ENCODE assay signal across 36 cellular contexts in genomic region chr3:168834558-168834957, GRCh38.
"Had no signal": no experiment of that assay in that cellular context is flagged by ENCODE, and none has a peak within 500 bp of the region (broad histone marks: within the 10 kb centered on the region; RNA-seq: fewer than 3 reads in every experiment).

No MANE protein-coding gene starts in this region.

- H3K4me1 Mint-ChIP-seq: activated naive CD4-positive, alpha-beta T cell treated with anti-CD3 and anti-CD28 coated beads, Interleukin-2, amount 10 ng/mL, durations not matched to agents 7 days and 5 days; activated naive CD4-positive, alpha-beta T cell treated with anti-CD3 and anti-CD28 coated beads, Interleukin-2, amount 50 U/mL, for 24 hours; activated naive CD8-positive, alpha-beta T cell treated with anti-CD3 and anti-CD28 coated beads for 36 hours; activated naive CD8-positive, alpha-beta T cell treated with anti-CD3 and anti-CD28 coated beads, Interleukin-2, amount 10 ng/mL, durations not matched to agents 7 days and 5 days; activated naive CD8-positive, alpha-beta T cell treated with anti-CD3 and anti-CD28 coated beads, Interleukin-2, amount 50 U/mL, for 24 hours; activated T-helper 17 cell treated with anti-CD3 and anti-CD28 coated beads, Interleukin-2, amount 50 U/mL, for 72 hours; central memory CD8-positive, alpha-beta T cell had no signal

- H3K27me3 Mint-ChIP-seq: activated naive CD4-positive, alpha-beta T cell treated with anti-CD3 and anti-CD28 coated beads, Interleukin-2, amount 10 ng/mL, durations not matched to agents 7 days and 5 days; activated naive CD4-positive, alpha-beta T cell treated with anti-CD3 and anti-CD28 coated beads, Interleukin-2, amount 50 U/mL, for 24 hours; activated naive CD8-positive, alpha-beta T cell treated with anti-CD3 and anti-CD28 coated beads for 36 hours; activated naive CD8-positive, alpha-beta T cell treated with anti-CD3 and anti-CD28 coated beads, Interleukin-2, amount 10 ng/mL, durations not matched to agents 7 days and 5 days; activated naive CD8-positive, alpha-beta T cell treated with anti-CD3 and anti-CD28 coated beads, Interleukin-2, amount 50 U/mL, for 24 hours; activated T-cell treated with anti-CD3 and anti-CD28 coated beads, Interleukin-2, amount 50 U/mL, for 24 hours; activated T-helper 17 cell treated with anti-CD3 and anti-CD28 coated beads, Interleukin-2, amount 50 U/mL, for 72 hours; brain; central memory CD8-positive, alpha-beta T cell had no signal

- DNase-seq: activated effector memory CD4-positive, alpha-beta T cell treated with anti-CD3 and anti-CD28 coated beads, Interleukin-2, amount 50 U/mL, for 16 hours; activated effector memory CD4-positive, alpha-beta T cell treated with Interleukin-2 at 50 U/mL for 16 hours; activated gamma-delta T cell; activated gamma-delta T cell treated with Interleukin-2 at 50 U/mL for 16 hours; activated naive CD4-positive, alpha-beta T cell; activated naive CD4-positive, alpha-beta T cell treated with anti-CD3 and anti-CD28 coated beads, Interleukin-2, amount 10 ng/mL, durations not matched to agents 7 days and 5 days; activated naive CD4-positive, alpha-beta T cell treated with anti-CD3 and anti-CD28 coated beads, Interleukin-2, amount 50 U/mL, for 16 hours; activated naive CD4-positive, alpha-beta T cell treated with Interleukin-2 at 50 U/mL for 16 hours; activated naive CD8-positive, alpha-beta T cell treated with anti-CD3 and anti-CD28 coated beads for 36 hours; activated naive CD8-positive, alpha-beta T cell treated with anti-CD3 and anti-CD28 coated beads, Interleukin-2, amount 10 ng/mL, durations not matched to agents 7 days and 5 days; activated naive CD8-positive, alpha-beta T cell treated with anti-CD3 and anti-CD28 coated beads, Interleukin-2, amount 50 U/mL, for 24 hours; activated T-cell treated with anti-CD3 and anti-CD28 coated beads, Interleukin-2, amount 50 U/mL, for 1 hour; activated T-cell treated with anti-CD3 and anti-CD28 coated beads, Interleukin-2, amount 50 U/mL, for 24 hours; activated T-cell treated with anti-CD3 and anti-CD28 coated beads, Interleukin-2, amount 50 U/mL, for 4 hours; activated T-cell treated with anti-CD3 and anti-CD28 coated beads, Interleukin-2, amount 50 U/mL, for 48 hours; activated T-cell treated with anti-CD3 and anti-CD28 coated beads, Interleukin-2, amount 50 U/mL, for 72 hours; adrenal gland; amniotic stem cell; amygdala; anterior cingulate cortex; aorta; body of pancreas; brain microvascular endothelial cell; caudate nucleus; central memory CD4-positive, alpha-beta T cell; cerebellar nuclear complex had no signal

- H3K27me3 ChIP-seq: adrenal gland, ascending aorta, body of pancreas, brain microvascular endothelial cell, cardiac muscle cell had no signal

- H3K36me3 Mint-ChIP-seq: activated naive CD4-positive, alpha-beta T cell treated with anti-CD3 and anti-CD28 coated beads, Interleukin-2, amount 10 ng/mL, durations not matched to agents 7 days and 5 days; activated naive CD4-positive, alpha-beta T cell treated with anti-CD3 and anti-CD28 coated beads, Interleukin-2, amount 50 U/mL, for 24 hours; activated naive CD4-positive, alpha-beta T cell treated with anti-CD3 and anti-CD28 coated beads, Interleukin-2, amount 50 U/mL, for 72 hours; activated naive CD8-positive, alpha-beta T cell; activated naive CD8-positive, alpha-beta T cell treated with anti-CD3 and anti-CD28 coated beads for 36 hours; activated naive CD8-positive, alpha-beta T cell treated with anti-CD3 and anti-CD28 coated beads, Interleukin-2, amount 10 ng/mL, durations not matched to agents 7 days and 5 days had no signal

- H3K4me1 ChIP-seq: adrenal gland, ascending aorta, body of pancreas had no signal

- H3K4me3 Mint-ChIP-seq: activated naive CD4-positive, alpha-beta T cell treated with anti-CD3 and anti-CD28 coated beads, Interleukin-2, amount 10 ng/mL, durations not matched to agents 7 days and 5 days; activated naive CD4-positive, alpha-beta T cell treated with anti-CD3 and anti-CD28 coated beads, Interleukin-2, amount 50 U/mL, for 24 hours; activated naive CD8-positive, alpha-beta T cell; activated naive CD8-positive, alpha-beta T cell treated with anti-CD3 and anti-CD28 coated beads for 36 hours; activated naive CD8-positive, alpha-beta T cell treated with anti-CD3 and anti-CD28 coated beads, Interleukin-2, amount 10 ng/mL, durations not matched to agents 7 days and 5 days; activated naive CD8-positive, alpha-beta T cell treated with anti-CD3 and anti-CD28 coated beads, Interleukin-2, amount 50 U/mL, for 24 hours; activated T-cell treated with anti-CD3 and anti-CD28 coated beads, Interleukin-2, amount 50 U/mL, for 24 hours; activated T-cell treated with anti-CD3 and anti-CD28 coated beads, Interleukin-2, amount 50 U/mL, for 4 hours; activated T-cell treated with anti-CD3 and anti-CD28 coated beads, Interleukin-2, amount 50 U/mL, for 72 hours; activated T-helper 1 cell treated with anti-CD3 and anti-CD28 coated beads, Interleukin-12 subunit alpha, Interleukin-12 subunit beta, Interleukin-2, Interleukin-4 antibody, amounts not matched to agents 30 ng/mL and 10 ng/mL and 1 ng/mL, durations not matched to agents 14 hours and 24 hours and 36 hours; activated T-helper 17 cell treated with anti-CD3 and anti-CD28 coated beads, Interleukin-2, amount 50 U/mL, for 72 hours; brain; central memory CD8-positive, alpha-beta T cell had no signal

- H3K9me3 Mint-ChIP-seq: activated naive CD4-positive, alpha-beta T cell treated with anti-CD3 and anti-CD28 coated beads, Interleukin-2, amount 10 ng/mL, durations not matched to agents 7 days and 5 days; activated naive CD4-positive, alpha-beta T cell treated with anti-CD3 and anti-CD28 coated beads, Interleukin-2, amount 50 U/mL, for 24 hours; activated naive CD8-positive, alpha-beta T cell treated with anti-CD3 and anti-CD28 coated beads for 36 hours; activated naive CD8-positive, alpha-beta T cell treated with anti-CD3 and anti-CD28 coated beads, Interleukin-2, amount 10 ng/mL, durations not matched to agents 7 days and 5 days; activated naive CD8-positive, alpha-beta T cell treated with anti-CD3 and anti-CD28 coated beads, Interleukin-2, amount 50 U/mL, for 24 hours; activated T-cell treated with anti-CD3 and anti-CD28 coated beads, Interleukin-2, amount 50 U/mL, for 24 hours; activated T-helper 1 cell treated with anti-CD3 and anti-CD28 coated beads, Interleukin-12 subunit alpha, Interleukin-12 subunit beta, Interleukin-2, Interleukin-4 antibody, amounts not matched to agents 30 ng/mL and 10 ng/mL and 1 ng/mL, durations not matched to agents 14 hours and 24 hours and 36 hours; activated T-helper 17 cell treated with anti-CD3 and anti-CD28 coated beads, Interleukin-2, amount 50 U/mL, for 72 hours; activated T-helper 2 cell treated with anti-CD3 and anti-CD28 coated beads, Interferon-gamma antibody, Interleukin-2, Interleukin-4, amounts not matched to agents 10 μg/mL and 5 μg/mL and 100 μg/mL, durations not matched to agents 14 hours and 24 hours and 36 hours; brain had no signal

- H3K9me3 ChIP-seq: adrenal gland, ascending aorta, body of pancreas had no signal

- H3K27ac ChIP-seq: adrenal gland, ascending aorta, body of pancreas, brain microvascular endothelial cell, cardiac muscle cell had no signal

- H3K4me3 ChIP-seq: adrenal gland, ascending aorta, body of pancreas, cardiac muscle cell had no signal

- H3K36me3 ChIP-seq: adrenal gland, ascending aorta, brain microvascular endothelial cell had no signal

- ATAC-seq: activated naive CD4-positive, alpha-beta T cell treated with anti-CD3 and anti-CD28 coated beads, Interleukin-2, amount 50 U/mL, for 72 hours; activated naive CD8-positive, alpha-beta T cell treated with anti-CD3 and anti-CD28 coated beads, Interleukin-2, amount 50 U/mL, for 24 hours; activated T-cell treated with anti-CD3 and anti-CD28 coated beads, Interleukin-2, amount 50 U/mL, for 4 hours; activated T-cell treated with anti-CD3 and anti-CD28 coated beads, Interleukin-2, amount 50 U/mL, for 72 hours; activated T-helper 17 cell treated with anti-CD3 and anti-CD28 coated beads, Interleukin-2, amount 50 U/mL, for 72 hours; body of pancreas had no signal

- H3K27ac Mint-ChIP-seq: activated naive CD4-positive, alpha-beta T cell treated with anti-CD3 and anti-CD28 coated beads, Interleukin-2, amount 10 ng/mL, durations not matched to agents 7 days and 5 days; activated naive CD4-positive, alpha-beta T cell treated with anti-CD3 and anti-CD28 coated beads, Interleukin-2, amount 50 U/mL, for 24 hours; activated naive CD4-positive, alpha-beta T cell treated with anti-CD3 and anti-CD28 coated beads, Interleukin-2, amount 50 U/mL, for 72 hours; activated naive CD8-positive, alpha-beta T cell; activated naive CD8-positive, alpha-beta T cell treated with anti-CD3 and anti-CD28 coated beads for 36 hours; activated naive CD8-positive, alpha-beta T cell treated with anti-CD3 and anti-CD28 coated beads, Interleukin-2, amount 10 ng/mL, durations not matched to agents 7 days and 5 days; activated naive CD8-positive, alpha-beta T cell treated with anti-CD3 and anti-CD28 coated beads, Interleukin-2, amount 50 U/mL, for 24 hours; activated T-cell treated with anti-CD3 and anti-CD28 coated beads, Interleukin-2, amount 50 U/mL, for 24 hours; activated T-cell treated with anti-CD3 and anti-CD28 coated beads, Interleukin-2, amount 50 U/mL, for 72 hours; activated T-helper 1 cell treated with anti-CD3 and anti-CD28 coated beads, Interleukin-12 subunit alpha, Interleukin-12 subunit beta, Interleukin-2, Interleukin-4 antibody, amounts not matched to agents 30 ng/mL and 10 ng/mL and 1 ng/mL, durations not matched to agents 14 hours and 24 hours and 36 hours; activated T-helper 17 cell treated with anti-CD3 and anti-CD28 coated beads, Interleukin-2, amount 50 U/mL, for 72 hours; activated T-helper 2 cell treated with anti-CD3 and anti-CD28 coated beads, Interferon-gamma antibody, Interleukin-2, Interleukin-4, amounts not matched to agents 10 μg/mL and 5 μg/mL and 100 μg/mL, durations not matched to agents 14 hours and 24 hours and 36 hours; brain had no signal
